Comparison of ENCODE assay signal across 21 cellular contexts in the genomic region with DNA sequence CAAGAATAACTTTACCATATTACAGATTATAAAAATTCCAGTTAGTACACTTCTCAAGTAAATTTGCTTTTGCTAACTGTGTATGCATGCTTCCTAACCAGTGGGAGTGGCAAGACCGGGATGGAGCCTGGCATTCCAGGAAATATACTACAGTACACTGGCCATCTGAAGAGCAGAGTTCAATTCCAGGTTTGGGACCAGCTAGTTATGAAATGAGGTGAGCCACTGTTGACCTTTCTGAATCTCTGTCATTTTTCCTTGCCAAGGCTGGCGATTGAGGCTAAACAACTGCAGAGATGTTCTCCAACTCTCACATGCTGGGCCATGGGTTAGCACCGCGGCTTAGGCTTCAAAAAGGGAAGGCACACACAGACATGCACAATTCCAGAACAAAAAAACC.
A peak's percentile ranks its signal among the peaks of the same experiment; 100 is the strongest.
DNase-seq lines count a peak whose midpoint lies in the region; ATAC-seq, FAIRE-seq and TF ChIP-seq lines count a peak whose summit lies in the region.
"Had no signal": no experiment of that assay in that cellular context is flagged by ENCODE, and none has a peak within 500 bp of the region (broad histone marks: within the 10 kb centered on the region; RNA-seq: fewer than 3 reads in every experiment).

No MANE protein-coding gene starts in this region.

- H3K27ac Mint-ChIP-seq in astrocyte (ENCODE audit: unreplicated experiment) = no peak overlapping the region
- H3K27ac Mint-ChIP-seq: HFFc6 had no signal

- H3K4me3 Mint-ChIP-seq in astrocyte (ENCODE audit: unreplicated experiment) = no peak overlapping the region
- H3K4me3 Mint-ChIP-seq: CD8-positive, alpha-beta memory T cell; HFFc6 had no signal

- H3K4me2 ChIP-seq in astrocyte (ENCODE audit: low read length) = no peak overlapping the region
- H3K4me2 ChIP-seq in mesenchymal stem cell (ENCODE audit: low read length, poor library complexity, severe bottlenecking) = no peak overlapping the region

- no peaks in the 10 kb centered on the region for H3K79me2 ChIP-seq in astrocyte (ENCODE audit: insufficient read depth, low read length)

- H3K4me3 ChIP-seq in astrocyte (ENCODE audit: insufficient read depth, low read depth, low read length) (no peak overlapping the region), mesenchymal stem cell (ENCODE audit: insufficient read depth in 1 of 2, low read depth in 1 of 2, low read length in 2 of 2) (no peak overlapping the region), sigmoid colon (no peak overlapping the region)
- H3K4me3 ChIP-seq: GM12878, HAP-1 had no signal

- no peak overlapping the region for H3K9ac ChIP-seq in astrocyte (ENCODE audit: low read length)
- H3K9ac ChIP-seq in mesenchymal stem cell (ENCODE audit: low read length) = peak overlapping the region; percentile 53

- H3K27ac ChIP-seq in astrocyte (ENCODE audit: low read depth, low read length) = no peak overlapping the region
- H3K27ac ChIP-seq in mesenchymal stem cell (ENCODE audit: low read length, poor library complexity, severe bottlenecking) = no peak overlapping the region
- H3K27ac ChIP-seq in sigmoid colon = peak overlapping the region in 3 of 4 donors; percentile 65 to 74 (median 70)

- H2BK15ac ChIP-seq in mesenchymal stem cell (ENCODE audit: low read depth, poor library complexity, severe bottlenecking) = no peak overlapping the region

- peak; percentile 63 for ATAC-seq in left lobe of liver
- ATAC-seq in GM21619 (IDR thresholded peaks at IDR 0.05; ENCODE audit: unreplicated experiment) = no peak
- ATAC-seq in HG03108 (IDR thresholded peaks at IDR 0.05; ENCODE audit: unreplicated experiment) = no peak
- ATAC-seq: GM12878 had no signal

- no peak overlapping the region for H3K23ac ChIP-seq in mesenchymal stem cell (ENCODE audit: low read length in 2 of 2)

- no peaks in the 10 kb centered on the region for H3K79me1 ChIP-seq in mesenchymal stem cell (replicated peaks; ENCODE audit: low read length, poor library complexity, severe bottlenecking)

- no peak overlapping the region for H2AK5ac ChIP-seq in mesenchymal stem cell (ENCODE audit: low read length, severe bottlenecking)

- WGBS in mesenchymal stem cell = 87% methylated on average over 4 of the region's 4 CpGs
- 67 to 85% methylated on average over 4 of the region's 4 CpGs for WGBS in sigmoid colon, 2 donors

- H3K36me3 ChIP-seq in astrocyte (ENCODE audit: insufficient read depth, low read length) = peaks cover 3% of the 10 kb centered on the region
- peaks cover 6 to 57% of the 10 kb centered on the region in 2 experiments for H3K36me3 ChIP-seq in mesenchymal stem cell (ENCODE audit: control insufficient read depth in 1 of 2, insufficient read depth in 2 of 2, low read depth in 1 of 2, low read length in 2 of 2)
- peaks cover 0 to 23% (median 0%) of the 10 kb centered on the region in 4 donors for H3K36me3 ChIP-seq in sigmoid colon

- H3K4ac ChIP-seq in mesenchymal stem cell (ENCODE audit: low read depth in 1 of 2, low read length in 2 of 2) = no peak overlapping the region

- no peak overlapping the region for H4K91ac ChIP-seq in mesenchymal stem cell (ENCODE audit: low read length)

- no peak overlapping the region for H4K8ac ChIP-seq in mesenchymal stem cell (ENCODE audit: low read length)

- H3K27me3 ChIP-seq in astrocyte (ENCODE audit: insufficient read depth, low read length) (no peaks in the 10 kb centered on the region), mesenchymal stem cell (ENCODE audit: control insufficient read depth in 1 of 2, insufficient read depth in 1 of 2, low read length in 2 of 2) (no peaks in the 10 kb centered on the region), sigmoid colon (no peaks in the 10 kb centered on the region)

- H3K36me3 Mint-ChIP-seq in astrocyte (ENCODE audit: low read depth, unreplicated experiment) = no peaks in the 10 kb centered on the region
- H3K36me3 Mint-ChIP-seq: CD8-positive, alpha-beta memory T cell had no signal

- DNase-seq in astrocyte (ENCODE audit: low read depth) (no peak), left lobe of liver (ENCODE audit: low spot score) (no peak), mesenchymal stem cell (no peak), sigmoid colon (no peak), HK-2 (ENCODE audit: unreplicated experiment) (no peak), GM12892 (ENCODE audit: insufficient read length) (no peak)
- DNase-seq: C1 segment of cervical spinal cord; CD8-positive, alpha-beta memory T cell; DMS 273 treated with DMSO at 0.1 percent for 48 hours; DMS79; EL; GDM1; GOT3; HFFc6 had no signal

- peaks cover 4% of the 10 kb centered on the region for H3K4me1 Mint-ChIP-seq in astrocyte (ENCODE audit: low read depth, unreplicated experiment)
- H3K4me1 Mint-ChIP-seq: CD8-positive, alpha-beta memory T cell had no signal

- H2BK12ac ChIP-seq in mesenchymal stem cell (ENCODE audit: low read length in 2 of 2) = no peak overlapping the region

- H3K9me3 ChIP-seq in astrocyte (ENCODE audit: insufficient read depth, low read depth, low read length) (no peaks in the 10 kb centered on the region), mesenchymal stem cell (ENCODE audit: control insufficient read depth, low read length) (no peaks in the 10 kb centered on the region), sigmoid colon (no peaks in the 10 kb centered on the region)
- H3K9me3 ChIP-seq: HAP-1 had no signal

- H2BK120ac ChIP-seq in mesenchymal stem cell (ENCODE audit: low read depth, low read length) = no peak overlapping the region

- no peak overlapping the region for H3K18ac ChIP-seq in mesenchymal stem cell (ENCODE audit: low read depth in 1 of 2, low read length in 2 of 2)

- H2BK5ac ChIP-seq in mesenchymal stem cell (ENCODE audit: low read depth, low read length, poor library complexity, severe bottlenecking) = no peak overlapping the region

- no peak for TF ChIP-seq EP300 in sigmoid colon (IDR thresholded peaks at IDR 0.05)

- FAIRE-seq in astrocyte (lab: Jason Lieb, UNC) (peak; percentile 41), GM12892 (lab: Jason Lieb, UNC) (no peak)
- FAIRE-seq: D721Med, GM12878, GM18507, H54 had no signal

- H3K27me3 Mint-ChIP-seq in astrocyte (ENCODE audit: low read depth, unreplicated experiment) = no peaks in the 10 kb centered on the region

- H3K4me1 ChIP-seq in astrocyte (ENCODE audit: insufficient read depth, low read length) (peaks cover 3% of the 10 kb centered on the region), mesenchymal stem cell (ENCODE audit: control insufficient read depth, insufficient read depth, low read depth, low read length) (peaks cover 1% of the 10 kb centered on the region), sigmoid colon (peaks cover 0 to 60% (median 52%) of the 10 kb centered on the region in 4 donors)

- TF ChIP-seq POLR2A in sigmoid colon (IDR thresholded peaks at IDR 0.05) = no peak
- TF ChIP-seq POLR2A in GM12892 (IDR thresholded peaks at IDR 0.05; ENCODE audit: low read depth, low read length) = no peak

- intact Hi-C loops in sigmoid colon (cut with DNase I) = loop anchor here (2.0 to 5.0 kb wide), 4 partner anchors 513 to 858 kb away; no protein-coding TSS in a partner anchor

- H3K9me3 Mint-ChIP-seq in astrocyte (ENCODE audit: unreplicated experiment) = no peaks in the 10 kb centered on the region
- H3K9me3 Mint-ChIP-seq: HFFc6 had no signal

- no peak overlapping the region for H3K14ac ChIP-seq in mesenchymal stem cell (ENCODE audit: low read length in 2 of 2)

- H4K20me1 ChIP-seq in astrocyte (ENCODE audit: insufficient read depth, low read length) = no peaks in the 10 kb centered on the region

- no peak overlapping the region for H2AFZ ChIP-seq in astrocyte (ENCODE audit: low read depth, low read length)
- no peak overlapping the region for H2AFZ ChIP-seq in mesenchymal stem cell (ENCODE audit: low read depth, low read length)

- TF ChIP-seq CTCF in astrocyte (IDR thresholded peaks at IDR 0.05; ENCODE audit: insufficient read depth, low read depth, low read length) (no peak), sigmoid colon (IDR thresholded peaks at IDR 0.05) (no peak)

Comparison
In these comparisons a context has a peak if more than half of its experiments do, and no peak if none do; other contexts are left out.
1. H3K27ac ChIP-seq: peak in sigmoid colon (3 of 4); none in astrocyte (single experiment) and mesenchymal stem cell (single experiment).